Comparison of ENCODE assay signal across 8 cellular contexts in the genomic region with DNA sequence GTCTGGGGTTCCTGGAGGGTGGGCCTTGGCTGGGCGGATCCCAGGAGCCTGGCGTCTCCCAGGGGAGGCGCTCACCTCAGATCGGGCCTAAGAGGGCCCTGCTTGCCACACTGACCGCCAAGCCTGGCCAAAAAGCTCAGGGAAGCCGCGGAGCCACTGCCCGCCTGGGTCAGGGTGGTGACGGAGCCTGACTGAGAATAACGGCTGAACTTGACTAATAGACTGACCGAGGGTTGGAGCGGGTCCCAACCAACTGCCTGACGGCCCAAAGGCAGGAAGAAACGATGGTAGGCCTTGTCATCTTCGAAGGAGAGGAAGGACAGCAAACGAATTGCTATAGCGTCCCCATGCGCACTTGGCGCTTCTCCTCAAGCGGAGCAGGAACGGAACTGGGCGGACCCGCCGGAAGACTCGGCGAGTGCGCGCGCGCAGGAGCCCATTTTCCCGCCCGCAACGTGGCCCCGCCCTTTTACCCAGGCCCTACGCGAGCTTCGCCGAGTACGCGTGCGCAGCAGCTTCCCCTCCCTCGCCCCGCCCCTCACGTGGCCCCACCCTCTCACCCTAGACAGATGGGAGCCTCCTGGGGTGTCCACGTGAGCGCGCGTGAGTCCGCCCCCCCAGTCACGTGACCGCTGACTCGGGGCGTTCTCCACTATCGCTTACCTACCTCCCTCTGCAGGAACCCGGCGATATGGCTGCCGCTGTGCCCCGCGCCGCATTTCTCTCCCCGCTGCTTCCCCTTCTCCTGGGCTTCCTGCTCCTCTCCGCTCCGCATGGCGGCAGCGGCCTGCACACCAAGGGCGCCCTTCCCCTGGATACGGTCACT. TPM values are rescaled to one million over a fixed set of nuclear protein-coding genes. Genes with fewer than 3 reads are reported as not detected.
A peak's percentile ranks its signal among the peaks of the same experiment; 100 is the strongest.
DNase-seq lines count a peak whose midpoint lies in the region; ATAC-seq, FAIRE-seq and TF ChIP-seq lines count a peak whose summit lies in the region.

Gene ERP29 (plus strand): TSS at position 652 of the 826 bp plus-strand sequence. CDS start 40 bp downstream, at position 692.
Gene TMEM116 (minus strand): TSS at position 391 of the 826 bp plus-strand sequence. CDS start 7,895 bp downstream, outside the sequence.

- no peak for FAIRE-seq in RCC 7860 (lab: Jason Lieb, UNC)

- H3F3A ChIP-seq in DOHH2 (ENCODE audit: control insufficient read depth, insufficient read depth) = peaks cover 16% of the 10 kb centered on the region; the same call in 1 of the 2 replicates

- CTCF ChIA-PET in naive thymus-derived CD4-positive, alpha-beta T cell (lab: Charles Lee) = interaction anchor here (0.6 to 3.8 kb wide), 12 partner anchors 10 to 163 kb away, joined by 3 to 63 read pairs (median 4); no protein-coding TSS in a partner anchor

- peaks cover 10 to 39% (median 37%) of the 10 kb centered on the region in 5 donors for H3K36me3 Mint-ChIP-seq in naive thymus-derived CD4-positive, alpha-beta T cell
- H3K36me3 Mint-ChIP-seq in stimulated activated naive B cell treated with anti-CD40 and anti-IgM and Interleukin-4, amounts not matched to agents 10 μg/mL and 1 μg/mL and 100 μg/mL, for 72 hours = peaks cover 25 to 47% of the 10 kb centered on the region in 2 donors

- peaks cover 57% of the 10 kb centered on the region for H3K36me3 ChIP-seq in DOHH2 (ENCODE audit: control insufficient read depth, low read length)
- peaks cover 22% of the 10 kb centered on the region for H3K36me3 ChIP-seq in Karpas-422 (ENCODE audit: insufficient read depth, low read length)
- H3K36me3 ChIP-seq in naive thymus-derived CD4-positive, alpha-beta T cell (ENCODE audit: control insufficient read depth in 2 of 3, insufficient read depth in 3 of 3, low read length in 3 of 3) = peaks cover 4 to 16% (median 6%) of the 10 kb centered on the region in 3 experiments

- H3K4me3 Mint-ChIP-seq in naive thymus-derived CD4-positive, alpha-beta T cell = peak within 1 kb of the TSS; percentile 86 to 97 (median 91)
- peak within 1 kb of the TSS; percentile 94 to 97 for H3K4me3 Mint-ChIP-seq in stimulated activated naive B cell treated with anti-CD40 and anti-IgM and Interleukin-4, amounts not matched to agents 10 μg/mL and 1 μg/mL and 100 μg/mL, for 72 hours

- H3K4me3 ChIP-seq in DOHH2 (ENCODE audit: low read length) (peak within 1 kb of the TSS; percentile 94), Karpas-422 (ENCODE audit: low read length) (peak within 1 kb of the TSS; percentile 89)
- H3K4me3 ChIP-seq in naive thymus-derived CD4-positive, alpha-beta T cell (ENCODE audit: low read length) = peak within 1 kb of the TSS; percentile 90

- POLR2A ChIA-PET in naive thymus-derived CD4-positive, alpha-beta T cell (lab: Charles Lee) = interaction anchor here (0.6 to 6.5 kb wide), 25 partner anchors 9 to 175 kb away, joined by 3 to 285 read pairs (median 4); partner anchors contain the start of genes MAPKAPK5, NAA25 and TRAFD1

- peak within 1 kb of the TSS; percentile 95 to 99 (median 97) for H3K27ac Mint-ChIP-seq in naive thymus-derived CD4-positive, alpha-beta T cell
- H3K27ac Mint-ChIP-seq in stimulated activated naive B cell treated with anti-CD40 and anti-IgM and Interleukin-4, amounts not matched to agents 10 μg/mL and 1 μg/mL and 100 μg/mL, for 72 hours = peak within 1 kb of the TSS; percentile 92

- ATAC-seq in GM21786 (IDR thresholded peaks at IDR 0.05; ENCODE audit: unreplicated experiment) = peak; percentile 60
- ATAC-seq in naive thymus-derived CD4-positive, alpha-beta T cell = peak; percentile 92
- peak; percentile 73 to 77 for ATAC-seq in stimulated activated naive B cell treated with anti-CD40 and anti-IgM and Interleukin-4, amounts not matched to agents 10 μg/mL and 1 μg/mL and 100 μg/mL, for 72 hours (replicated peaks)

- no peaks in the 10 kb centered on the region for H3K9me3 ChIP-seq in DOHH2 (ENCODE audit: control insufficient read depth, insufficient read depth, low read length)
- no peaks in the 10 kb centered on the region for H3K9me3 ChIP-seq in Karpas-422 (ENCODE audit: low read length)
- no peaks in the 10 kb centered on the region for H3K9me3 ChIP-seq in naive thymus-derived CD4-positive, alpha-beta T cell (ENCODE audit: control insufficient read depth in 2 of 3, low read length in 3 of 3)

- H4K20me1 ChIP-seq in DOHH2 (ENCODE audit: control insufficient read depth, insufficient read depth, low read depth, low read length) (peaks cover 26% of the 10 kb centered on the region), Karpas-422 (ENCODE audit: insufficient read depth, low read depth, low read length) (peaks cover 26% of the 10 kb centered on the region)

- DNase-seq in Karpas-422 (peak; percentile 100), RCC 7860 (ENCODE audit: low spot score) (peak; percentile 94), activated T-helper 1 cell treated with Interleukin-2 at 50 U/mL for 16 hours (ENCODE audit: low read depth) (peak; percentile 100), fibroblast of gingiva (ENCODE audit: low read depth) (peak; percentile 98)
- DNase-seq in naive thymus-derived CD4-positive, alpha-beta T cell = peak; percentile 98 to 100 (median 99)
- peak; percentile 97 for DNase-seq in stimulated activated naive B cell treated with anti-CD40 and anti-IgM and Interleukin-4, amounts not matched to agents 10 μg/mL and 1 μg/mL and 100 μg/mL, for 72 hours

- intact Hi-C loops in naive thymus-derived CD4-positive, alpha-beta T cell (cut with micrococcal nuclease) = loop anchor here (1.0 to 10.0 kb wide), 20 partner anchors 11 to 1209 kb away; partner anchors contain the start of genes HECTD4 (in 2 of the 2), NAA25 (in 2 of the 2), RPL6 (in 2 of the 2) and TRAFD1 (in 2 of the 2)

- H3K27me3 ChIP-seq in DOHH2 (ENCODE audit: control insufficient read depth, low read length) = no peaks in the 10 kb centered on the region
- H3K27me3 ChIP-seq in Karpas-422 (ENCODE audit: low read length) = no peaks in the 10 kb centered on the region
- H3K27me3 ChIP-seq in naive thymus-derived CD4-positive, alpha-beta T cell (ENCODE audit: control insufficient read depth in 2 of 2, insufficient read depth in 2 of 2, low read length in 2 of 2) = no peaks in the 10 kb centered on the region

- peaks cover 59% of the 10 kb centered on the region for H3K4me1 ChIP-seq in DOHH2 (ENCODE audit: control insufficient read depth, low read length)
- H3K4me1 ChIP-seq in Karpas-422 (ENCODE audit: low read length) = peaks cover 59% of the 10 kb centered on the region
- peaks cover 29 to 32% of the 10 kb centered on the region in 2 donors for H3K4me1 ChIP-seq in naive thymus-derived CD4-positive, alpha-beta T cell (ENCODE audit: control insufficient read depth in 2 of 2, insufficient read depth in 2 of 2, low read length in 2 of 2)

- H3K79me2 ChIP-seq in DOHH2 (ENCODE audit: control insufficient read depth, low read length) (peaks cover 77% of the 10 kb centered on the region), Karpas-422 (ENCODE audit: low read length) (peaks cover 66% of the 10 kb centered on the region)

- peak within 1 kb of the TSS; percentile 95 for H3K27ac ChIP-seq in DOHH2 (ENCODE audit: low read depth, low read length)
- H3K27ac ChIP-seq in Karpas-422 (ENCODE audit: low read length) = peak within 1 kb of the TSS; percentile 97
- peak within 1 kb of the TSS; percentile 96 for H3K27ac ChIP-seq in naive thymus-derived CD4-positive, alpha-beta T cell (ENCODE audit: low read depth, low read length)

- H2AFZ ChIP-seq in Karpas-422 (ENCODE audit: low read length) = 0 out of 2 replicates have a peak within 1 kb of the TSS, but pooled peaks have one; percentile 46

- H3K9me2 ChIP-seq in DOHH2 (replicated peaks; ENCODE audit: control insufficient read depth, low read length) (no peaks in the 10 kb centered on the region), Karpas-422 (replicated peaks; ENCODE audit: insufficient read depth, low read length) (no peaks in the 10 kb centered on the region)

- H3K4me2 ChIP-seq in DOHH2 (ENCODE audit: low read length) (peak within 1 kb of the TSS; percentile 93), Karpas-422 (ENCODE audit: low read depth, low read length, poor library complexity, severe bottlenecking) (peak within 1 kb of the TSS; percentile 95)

- TF ChIP-seq CTCF in DOHH2 (IDR thresholded peaks at IDR 0.05; ENCODE audit: low read depth, low read length, poor library complexity, severe bottlenecking) = peak; percentile 34

- peaks cover 0 to 10% (median 4%) of the 10 kb centered on the region in 11 donors for H3K9me3 Mint-ChIP-seq in naive thymus-derived CD4-positive, alpha-beta T cell
- peaks cover 8% of the 10 kb centered on the region in 2 donors for H3K9me3 Mint-ChIP-seq in stimulated activated naive B cell treated with anti-CD40 and anti-IgM and Interleukin-4, amounts not matched to agents 10 μg/mL and 1 μg/mL and 100 μg/mL, for 72 hours

- H3K9ac ChIP-seq in Karpas-422 (ENCODE audit: low read length) = peak within 1 kb of the TSS; percentile 98

- no peaks in the 10 kb centered on the region for H3K27me3 Mint-ChIP-seq in naive thymus-derived CD4-positive, alpha-beta T cell
- no peaks in the 10 kb centered on the region for H3K27me3 Mint-ChIP-seq in stimulated activated naive B cell treated with anti-CD40 and anti-IgM and Interleukin-4, amounts not matched to agents 10 μg/mL and 1 μg/mL and 100 μg/mL, for 72 hours

- peaks cover 41 to 67% (median 51%) of the 10 kb centered on the region in 7 donors for H3K4me1 Mint-ChIP-seq in naive thymus-derived CD4-positive, alpha-beta T cell
- H3K4me1 Mint-ChIP-seq in stimulated activated naive B cell treated with anti-CD40 and anti-IgM and Interleukin-4, amounts not matched to agents 10 μg/mL and 1 μg/mL and 100 μg/mL, for 72 hours = peaks cover 30 to 52% of the 10 kb centered on the region in 2 donors

RNA-seq across cellular contexts. Expression of gene ERP29, which starts in this region (rescaled TPM):
- total RNA-seq in Karpas-422 (2014; rRNA removed; shearing (Covaris generic); ENCODE audit: low replicate concordance) = 63.2 and 134 TPM in 2 replicates
- total RNA-seq in naive thymus-derived CD4-positive, alpha-beta T cell = 100 to 1,000 TPM; 115 to 184 (median 127) TPM
- 100 to 1,000 TPM; 219 to 253 TPM for polyA plus RNA-seq in naive thymus-derived CD4-positive, alpha-beta T cell

RNA-seq across cellular contexts. Expression of gene TMEM116, which starts in this region (rescaled TPM):
- 19.6 and 56.6 TPM in 2 replicates for total RNA-seq in Karpas-422 (2014; rRNA removed; shearing (Covaris generic); ENCODE audit: low replicate concordance)
- 10 to 100 TPM; 12.6 to 29.3 (median 23.0) TPM for total RNA-seq in naive thymus-derived CD4-positive, alpha-beta T cell
- 10 to 100 TPM in 1 of 2 donors, 1 to 10 TPM in 1; 8.7 to 13.3 TPM for polyA plus RNA-seq in naive thymus-derived CD4-positive, alpha-beta T cell

Comparison
In these comparisons a context has a peak if more than half of its experiments do, and no peak if none do; other contexts are left out.
1. Peak in every context shown above with its lines: DNase-seq, ATAC-seq, H3K4me3 ChIP-seq and H3K27ac ChIP-seq.